In genomic region chr12:60451457-60451856, GRCh38 we compare ENCODE assay signal across 20 cellular contexts.
"Had no signal": no experiment of that assay in that cellular context is flagged by ENCODE, and none has a peak within 500 bp of the region (broad histone marks: within the 10 kb centered on the region; RNA-seq: fewer than 3 reads in every experiment).

No MANE protein-coding gene starts in this region.

- H3K36me3 ChIP-seq: MG63, Peyer's patch, SJCRH30 had no signal

- H3K9me3 ChIP-seq: MG63, Peyer's patch, SJCRH30 had no signal

- ATAC-seq: Right ventricle myocardium inferior had no signal

- H3K4me3 ChIP-seq: MG63, Peyer's patch, SJCRH30, SK-N-MC had no signal

- H3K4me1 ChIP-seq: Peyer's patch, SJCRH30 had no signal

- H3K27me3 ChIP-seq: MG63, Peyer's patch, SJCRH30 had no signal

- H3K27ac ChIP-seq: Peyer's patch, SJCRH30, SK-N-MC had no signal

- DNase-seq: KBM-7, MG63, NCI-H1092, NCI-H1105 treated with DMSO at 0.1 percent for 48 hours, NCI-H1417 treated with DMSO at 0.1 percent for 48 hours, NCI-H146, NCI-H1694 treated with DMSO at 0.1 percent for 48 hours, NCI-H1930, NCI-H2081, NCI-H2107, NCI-H2227 treated with DMSO at 0.1 percent for 48 hours, NCI-H510A, NCI-H524 treated with DMSO at 0.1 percent for 48 hours, NCI-H69, NCI-H774, Peyer's patch, SHP77 treated with DMSO at 0.1 percent for 48 hours, SJCRH30 had no signal
